ENCODE assay signal across 15 cellular contexts in the genomic region with DNA sequence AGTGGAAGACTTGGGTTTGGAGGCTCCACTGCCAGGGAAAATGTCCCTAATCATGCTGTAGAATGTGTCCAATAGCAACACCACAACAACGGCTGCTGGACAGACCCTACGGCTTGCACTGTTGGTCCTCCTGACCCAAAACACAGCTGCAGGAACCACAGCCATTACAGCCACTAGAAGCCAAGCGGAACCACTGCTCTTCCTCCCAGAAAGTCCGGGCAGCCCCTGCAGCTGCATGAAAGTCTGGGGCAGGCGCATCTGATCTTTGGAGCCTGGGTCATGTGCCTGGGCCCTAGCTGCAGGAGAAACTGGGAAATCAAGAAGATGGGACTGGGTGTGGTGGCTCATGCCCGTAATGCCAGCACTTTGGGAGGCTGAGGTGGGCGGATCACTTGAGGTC.
DNase-seq lines count a peak whose midpoint lies in the region; ATAC-seq and TF ChIP-seq lines count a peak whose summit lies in the region.
"Had no signal": no experiment of that assay in that cellular context is flagged by ENCODE, and none has a peak within 500 bp of the region (broad histone marks: within the 10 kb centered on the region; RNA-seq: fewer than 3 reads in every experiment).

No MANE protein-coding gene starts in this region.

- H3F3A ChIP-seq in DOHH2 (ENCODE audit: control insufficient read depth, insufficient read depth) = peaks cover 48% of the 10 kb centered on the region

- peaks cover 8% of the 10 kb centered on the region for H3K27me3 Mint-ChIP-seq in memory B cell

- no peaks in the 10 kb centered on the region for H3K9me2 ChIP-seq in DOHH2 (replicated peaks; ENCODE audit: control insufficient read depth, low read length)

- no peaks in the 10 kb centered on the region for H3K36me3 Mint-ChIP-seq in memory B cell
- H3K36me3 Mint-ChIP-seq: CD8-positive, alpha-beta memory T cell; IgD-negative memory B cell had no signal

- no peaks in the 10 kb centered on the region for H4K20me1 ChIP-seq in DOHH2 (ENCODE audit: control insufficient read depth, insufficient read depth, low read depth, low read length)

- peaks cover 7% of the 10 kb centered on the region for H3K4me1 Mint-ChIP-seq in memory B cell
- H3K4me1 Mint-ChIP-seq: CD8-positive, alpha-beta memory T cell had no signal

- H3K27ac Mint-ChIP-seq in memory B cell = no peak overlapping the region
- H3K27ac Mint-ChIP-seq: CD8-positive, alpha-beta memory T cell; IgD-negative memory B cell had no signal

- no peaks in the 10 kb centered on the region for H3K9me3 Mint-ChIP-seq in memory B cell
- H3K9me3 Mint-ChIP-seq: CD8-positive, alpha-beta memory T cell had no signal

- peak overlapping the region; percentile 99 for H3K27ac ChIP-seq in DOHH2 (ENCODE audit: low read depth, low read length)
- H3K27ac ChIP-seq: GM23248 had no signal

- ATAC-seq in memory B cell (ENCODE audit: low read depth) (peak; percentile 24), HG03432 (IDR thresholded peaks at IDR 0.05; ENCODE audit: unreplicated experiment) (no peak), GM21825 (IDR thresholded peaks at IDR 0.05; ENCODE audit: unreplicated experiment) (no peak)

- no peaks in the 10 kb centered on the region for H3K79me2 ChIP-seq in DOHH2 (ENCODE audit: control insufficient read depth, low read length)

- H3K4me3 ChIP-seq in DOHH2 (ENCODE audit: low read length) = peak overlapping the region; percentile 65
- H3K4me3 ChIP-seq: GM23248 had no signal

- peak; percentile 57 for DNase-seq in NAMALWA (ENCODE audit: low spot score)
- no peak for DNase-seq in memory B cell (ENCODE audit: low spot score in 2 of 2)
- no peak for DNase-seq in central memory CD4-positive, alpha-beta T cell
- DNase-seq in SHP77 (lab: John Stamatoyannopoulos, UW) = no peak
- DNase-seq: BE2C; Caco-2; CD8-positive, alpha-beta memory T cell; DND-41; GM23248; H7; KG1 had no signal

- no peaks in the 10 kb centered on the region for H3K36me3 ChIP-seq in DOHH2 (ENCODE audit: control insufficient read depth, low read length)
- H3K36me3 ChIP-seq: BE2C had no signal

- H3K9me3 ChIP-seq in DOHH2 (ENCODE audit: control insufficient read depth, insufficient read depth, low read length) = no peaks in the 10 kb centered on the region
- H3K9me3 ChIP-seq: BE2C, Caco-2 had no signal

- H3K4me2 ChIP-seq in DOHH2 (ENCODE audit: low read length) = peak overlapping the region; percentile 77

- H3K4me3 Mint-ChIP-seq in memory B cell = peak overlapping the region; percentile 11
- H3K4me3 Mint-ChIP-seq: CD8-positive, alpha-beta memory T cell had no signal

- TF ChIP-seq CTCF in DOHH2 (IDR thresholded peaks at IDR 0.05; ENCODE audit: low read depth, low read length, poor library complexity, severe bottlenecking) = no peak

- peaks cover 97% of the 10 kb centered on the region for H3K4me1 ChIP-seq in DOHH2 (ENCODE audit: control insufficient read depth, low read length)
- H3K4me1 ChIP-seq: BE2C, Caco-2 had no signal

- H3K27me3 ChIP-seq in DOHH2 (ENCODE audit: control insufficient read depth, low read length) = no peaks in the 10 kb centered on the region
